ENCODE assay signal across 1 cellular context in genomic region chr20:49179368-49180277, GRCh38.
TF ChIP-seq lines count a peak whose summit lies in the region.

No MANE protein-coding gene starts in this region.

TF ChIP-seq in HepG2, 621 proteins besides CTCF, POLR2A, EP300 and RAD21 (continued from another document and continues in another):
- no peak for TF ChIP-seq ZNF597 (CRISPR knock-in tag; IDR thresholded peaks at IDR 0.05)
- TF ChIP-seq TFAP4 (IDR thresholded peaks at IDR 0.05; ENCODE audit: borderline replicate concordance, low read depth) = no peak
- no peak for TF ChIP-seq CHD2 (IDR thresholded peaks at IDR 0.05; ENCODE audit: low read depth, low read length)
- no peak for TF ChIP-seq YY1 (IDR thresholded peaks at IDR 0.05; ENCODE audit: insufficient read depth, insufficient replicate concordance, low read depth, low read length)
- TF ChIP-seq STAG1 (CRISPR knock-in tag; IDR thresholded peaks at IDR 0.05) = no peak
- no peak for TF ChIP-seq TBX3 (IDR thresholded peaks at IDR 0.05; ENCODE audit: borderline replicate concordance)
- TF ChIP-seq ZNF331 (CRISPR knock-in tag; IDR thresholded peaks at IDR 0.05) = peak; percentile 67; the same call in 1 of the 2 replicates
- TF ChIP-seq TFDP2 (CRISPR knock-in tag; IDR thresholded peaks at IDR 0.05) = no peak
- no peak; the same call in 1 of the 2 replicates for TF ChIP-seq MIER3 (CRISPR knock-in tag; IDR thresholded peaks at IDR 0.05; ENCODE audit: borderline replicate concordance)
- TF ChIP-seq ZNF124 (CRISPR knock-in tag; IDR thresholded peaks at IDR 0.05) = peak; percentile 25; the same call in 1 of the 2 replicates
- TF ChIP-seq TFE3 (CRISPR knock-in tag; IDR thresholded peaks at IDR 0.05) = no peak
- no peak for TF ChIP-seq ZSCAN30 (CRISPR knock-in tag; IDR thresholded peaks at IDR 0.05)
- TF ChIP-seq ZBTB44 (CRISPR knock-in tag; IDR thresholded peaks at IDR 0.05) = no peak
- TF ChIP-seq ZNF234 (CRISPR knock-in tag; conservative IDR thresholded peaks at IDR 0.05) = no peak
- TF ChIP-seq PRDM10 (CRISPR knock-in tag; IDR thresholded peaks at IDR 0.05; ENCODE audit: low read depth) = 0 out of 2 replicates have a peak, but pooled peaks have one; percentile 14
- TF ChIP-seq CEBPG (CRISPR knock-in tag; IDR thresholded peaks at IDR 0.05) = peak; percentile 98
- no peak for TF ChIP-seq ZNF747 (CRISPR knock-in tag; IDR thresholded peaks at IDR 0.05; ENCODE audit: borderline replicate concordance)
- TF ChIP-seq CREBL2 (CRISPR knock-in tag; IDR thresholded peaks at IDR 0.05; ENCODE audit: borderline replicate concordance) = no peak
- no peak for TF ChIP-seq ZBTB14 (CRISPR knock-in tag; IDR thresholded peaks at IDR 0.05)
- TF ChIP-seq SMYD3 (CRISPR knock-in tag; IDR thresholded peaks at IDR 0.05) = no peak
- no peak for TF ChIP-seq CHCHD3 (CRISPR knock-in tag; IDR thresholded peaks at IDR 0.05)
- 0 out of 2 replicates have a peak, but pooled peaks have one; percentile 74 for TF ChIP-seq ZNF775 (CRISPR knock-in tag; IDR thresholded peaks at IDR 0.05; ENCODE audit: borderline replicate concordance)
- no peak for TF ChIP-seq ZNF382 (CRISPR knock-in tag; IDR thresholded peaks at IDR 0.05; ENCODE audit: borderline replicate concordance)
- no peak for TF ChIP-seq ATF7 (IDR thresholded peaks at IDR 0.05)
- TF ChIP-seq ATF7 (CRISPR knock-in tag; IDR thresholded peaks at IDR 0.05) = no peak
- TF ChIP-seq ZBTB25 (CRISPR knock-in tag; IDR thresholded peaks at IDR 0.05) = no peak
- TF ChIP-seq NCOR1 (IDR thresholded peaks at IDR 0.05; ENCODE audit: borderline replicate concordance, low read length) = peak; percentile 47; the same call in 1 of the 2 replicates
- no peak for TF ChIP-seq ZNF530 (CRISPR knock-in tag; IDR thresholded peaks at IDR 0.05; ENCODE audit: low read depth)
- TF ChIP-seq CAMTA2 (CRISPR knock-in tag; IDR thresholded peaks at IDR 0.05; ENCODE audit: borderline replicate concordance) = no peak
- no peak for TF ChIP-seq NFIB (CRISPR knock-in tag; IDR thresholded peaks at IDR 0.05; ENCODE audit: borderline replicate concordance)
- no peak for TF ChIP-seq THAP7 (CRISPR knock-in tag; IDR thresholded peaks at IDR 0.05)
- peak; percentile 84 for TF ChIP-seq ARID5B (CRISPR knock-in tag; IDR thresholded peaks at IDR 0.05)
- TF ChIP-seq ELF3 (CRISPR knock-in tag; IDR thresholded peaks at IDR 0.05) = peak; percentile 91
- TF ChIP-seq ZEB1 (IDR thresholded peaks at IDR 0.05; ENCODE audit: insufficient replicate concordance, low read depth) = no peak
- TF ChIP-seq DMAP1 (CRISPR knock-in tag; IDR thresholded peaks at IDR 0.05) = no peak
- TF ChIP-seq ZNF367 (CRISPR knock-in tag; IDR thresholded peaks at IDR 0.05; ENCODE audit: borderline replicate concordance) = no peak
- no peak for TF ChIP-seq NR2F2 (IDR thresholded peaks at IDR 0.05; ENCODE audit: borderline replicate concordance, low read depth)
- TF ChIP-seq JDP2 (CRISPR knock-in tag; IDR thresholded peaks at IDR 0.05; ENCODE audit: borderline replicate concordance) = no peak; the same call in 1 of the 2 replicates
- peak; percentile 100 for TF ChIP-seq RXRB (CRISPR knock-in tag; IDR thresholded peaks at IDR 0.05; ENCODE audit: borderline replicate concordance)
- peak; percentile 42; the same call in 1 of the 2 replicates for TF ChIP-seq FOXK1 (CRISPR knock-in tag; IDR thresholded peaks at IDR 0.05; ENCODE audit: borderline replicate concordance, low read depth)
- TF ChIP-seq ZBTB7B (CRISPR knock-in tag; IDR thresholded peaks at IDR 0.05) = 0 out of 2 replicates have a peak, but pooled peaks have one; percentile 46
- TF ChIP-seq ZNF749 (CRISPR knock-in tag; IDR thresholded peaks at IDR 0.05; ENCODE audit: borderline replicate concordance) = no peak
- TF ChIP-seq ADNP (CRISPR knock-in tag; IDR thresholded peaks at IDR 0.05) = no peak
- no peak for TF ChIP-seq ZFX (CRISPR knock-in tag; IDR thresholded peaks at IDR 0.05; ENCODE audit: low read depth)
- no peak for TF ChIP-seq TSC22D2 (CRISPR knock-in tag; IDR thresholded peaks at IDR 0.05; ENCODE audit: borderline replicate concordance)
